Comparison of ENCODE assay signal across 24 cellular contexts in genomic region chr13:30354481-30355404, GRCh38. TPM values are rescaled to one million over a fixed set of nuclear protein-coding genes. Genes with fewer than 3 reads are reported as not detected.
DNase-seq lines count a peak whose midpoint lies in the region; ATAC-seq and TF ChIP-seq lines count a peak whose summit lies in the region.
"Had no signal": no experiment of that assay in that cellular context is flagged by ENCODE, and none has a peak within 500 bp of the region (broad histone marks: within the 10 kb centered on the region; RNA-seq: fewer than 3 reads in every experiment).

No MANE protein-coding gene starts in this region.

- H3K27me3 Mint-ChIP-seq in activated naive CD8-positive, alpha-beta T cell, result no peaks in the 10 kb centered on the region
- H3K27me3 Mint-ChIP-seq in activated naive CD8-positive, alpha-beta T cell treated with anti-CD3 and anti-CD28 coated beads, Interleukin-2, amount 50 U/mL, for 24 hours, result no peaks in the 10 kb centered on the region
- H3K27me3 Mint-ChIP-seq in naive B cell (no peaks in the 10 kb centered on the region), mesothelial cell of epicardium (ENCODE audit: low read depth) (no peaks in the 10 kb centered on the region)
- H3K27me3 Mint-ChIP-seq: brain; CD8-positive, alpha-beta memory T cell; stimulated activated memory B cell treated with anti-CD40 and anti-IgM and Interleukin-4, amounts not matched to agents 10 μg/mL and 1 μg/mL and 100 μg/mL, for 72 hours; type B pancreatic cell had no signal

- no peak for DNase-seq in activated naive CD8-positive, alpha-beta T cell treated with anti-CD3 and anti-CD28 coated beads, Interleukin-2, amount 50 U/mL, for 24 hours
- DNase-seq in SJCRH30, result peak; percentile 49 to 54
- DNase-seq in naive B cell, result no peak
- DNase-seq in stimulated activated CD4-positive, alpha-beta T cell treated with anti-CD3 and anti-CD28 coated beads, Interleukin-4, amount 100 ng/mL, for 1 hour, result no peak
- no peak for DNase-seq in mesothelial cell of epicardium (ENCODE audit: low spot score in 2 of 2, unreplicated experiment in 2 of 2)
- DNase-seq: activated CD4-positive, CD25-positive, alpha-beta regulatory T cell treated with anti-CD3 and anti-CD28 coated beads, Interleukin-2, amount 50 U/mL, for 72 hours; activated naive CD4-positive, alpha-beta T cell treated with Interleukin-2 at 50 U/mL for 16 hours; DMS79 treated with DMSO at 0.1 percent for 48 hours; foreskin melanocyte; NCI-H2029; NCI-H524 treated with DMSO at 0.1 percent for 48 hours; OCI-M1; T-helper 9 cell had no signal

- peak overlapping the region; percentile 23 for H3K4me3 Mint-ChIP-seq in activated naive CD8-positive, alpha-beta T cell
- no peak overlapping the region for H3K4me3 Mint-ChIP-seq in activated naive CD8-positive, alpha-beta T cell treated with anti-CD3 and anti-CD28 coated beads, Interleukin-2, amount 50 U/mL, for 24 hours
- H3K4me3 Mint-ChIP-seq in naive B cell (peak overlapping the region in 6 of 8 donors; percentile 56 to 87 (median 72)), mesothelial cell of epicardium (no peak overlapping the region)
- H3K4me3 Mint-ChIP-seq: brain; stimulated activated memory B cell treated with anti-CD40 and anti-IgM and Interleukin-4, amounts not matched to agents 10 μg/mL and 1 μg/mL and 100 μg/mL, for 72 hours had no signal

- no peak for ATAC-seq in activated naive CD8-positive, alpha-beta T cell treated with anti-CD3 and anti-CD28 coated beads, Interleukin-2, amount 50 U/mL, for 24 hours
- ATAC-seq in naive B cell (ENCODE audit: low read depth in 2 of 2) (peak in 1 of 2 donors; percentile 32), HG03095 (IDR thresholded peaks at IDR 0.05; ENCODE audit: unreplicated experiment) (no peak), GM18498 (IDR thresholded peaks at IDR 0.05; ENCODE audit: unreplicated experiment) (no peak)
- ATAC-seq: A549 had no signal

- peaks cover 2% of the 10 kb centered on the region; the same call in 1 of the 2 replicates for H3K4me1 ChIP-seq in SJCRH30
- H3K4me1 ChIP-seq: A549, prostate gland, SJSA1 had no signal

- H3K36me3 ChIP-seq in SJCRH30, result no peaks in the 10 kb centered on the region
- H3K36me3 ChIP-seq: prostate gland, SJSA1 had no signal

- no peak overlapping the region for H3K27ac ChIP-seq in SJCRH30
- H3K27ac ChIP-seq: A549, coronary artery, prostate gland, SJSA1 had no signal

- TF ChIP-seq CTCF in mesothelial cell of epicardium (IDR thresholded peaks at IDR 0.05; ENCODE audit: unreplicated experiment), result no peak

- peaks cover 25% of the 10 kb centered on the region for H3K4me1 Mint-ChIP-seq in activated naive CD8-positive, alpha-beta T cell (ENCODE audit: low read depth)
- peaks cover 15% of the 10 kb centered on the region for H3K4me1 Mint-ChIP-seq in activated naive CD8-positive, alpha-beta T cell treated with anti-CD3 and anti-CD28 coated beads, Interleukin-2, amount 50 U/mL, for 24 hours
- H3K4me1 Mint-ChIP-seq in naive B cell, result peaks cover 24 to 48% (median 33%) of the 10 kb centered on the region in 3 donors
- peaks cover 14% of the 10 kb centered on the region for H3K4me1 Mint-ChIP-seq in mesothelial cell of epicardium

- peaks cover 8% of the 10 kb centered on the region for H3K9me3 Mint-ChIP-seq in activated naive CD8-positive, alpha-beta T cell (ENCODE audit: low read depth)
- peaks cover 8% of the 10 kb centered on the region for H3K9me3 Mint-ChIP-seq in activated naive CD8-positive, alpha-beta T cell treated with anti-CD3 and anti-CD28 coated beads, Interleukin-2, amount 50 U/mL, for 24 hours
- peaks cover 2 to 13% (median 9%) of the 10 kb centered on the region in 7 donors for H3K9me3 Mint-ChIP-seq in naive B cell
- peaks cover 19% of the 10 kb centered on the region for H3K9me3 Mint-ChIP-seq in mesothelial cell of epicardium

- H3K4me3 ChIP-seq in SJCRH30, result no peak overlapping the region
- H3K4me3 ChIP-seq: A549, coronary artery, prostate gland, SJSA1 had no signal

- H3K36me3 Mint-ChIP-seq in activated naive CD8-positive, alpha-beta T cell, result peaks cover 10% of the 10 kb centered on the region
- peaks cover 5% of the 10 kb centered on the region for H3K36me3 Mint-ChIP-seq in activated naive CD8-positive, alpha-beta T cell treated with anti-CD3 and anti-CD28 coated beads, Interleukin-2, amount 50 U/mL, for 24 hours (ENCODE audit: low read depth)
- H3K36me3 Mint-ChIP-seq in naive B cell, result peaks cover 7 to 11% of the 10 kb centered on the region in 2 donors
- peaks cover 10% of the 10 kb centered on the region for H3K36me3 Mint-ChIP-seq in mesothelial cell of epicardium
- H3K36me3 Mint-ChIP-seq: type B pancreatic cell had no signal

- H3K9me3 ChIP-seq in SJCRH30 (replicated peaks), result peaks cover 9% of the 10 kb centered on the region
- H3K9me3 ChIP-seq: prostate gland, SJSA1 had no signal

- H3K27me3 ChIP-seq in SJCRH30, result no peaks in the 10 kb centered on the region
- H3K27me3 ChIP-seq: SJSA1 had no signal

- H3K27ac Mint-ChIP-seq in activated naive CD8-positive, alpha-beta T cell, result no peak overlapping the region
- H3K27ac Mint-ChIP-seq in activated naive CD8-positive, alpha-beta T cell treated with anti-CD3 and anti-CD28 coated beads, Interleukin-2, amount 50 U/mL, for 24 hours, result no peak overlapping the region
- peak overlapping the region in 4 of 6 donors; percentile 39 to 72 (median 67) for H3K27ac Mint-ChIP-seq in naive B cell
- no peak overlapping the region for H3K27ac Mint-ChIP-seq in mesothelial cell of epicardium
- H3K27ac Mint-ChIP-seq: stimulated activated memory B cell treated with anti-CD40 and anti-IgM and Interleukin-4, amounts not matched to agents 10 μg/mL and 1 μg/mL and 100 μg/mL, for 72 hours; type B pancreatic cell had no signal

RNA-seq across cellular contexts. Expression of gene KATNAL1, which starts 47.4 kb away (rescaled TPM):
- 16.4 and 20.3 TPM in 2 replicates for total RNA-seq in SJCRH30 (2014; rRNA removed; shearing (Covaris generic))
- polyA plus RNA-seq in naive B cell (ENCODE audit: low read depth in 6 of 6), result 1 to 10 TPM; 3.7 to 8.9 (median 6.9) TPM
- 26.0 to 30.5 TPM (median 26.8 TPM) in 3 replicates for total RNA-seq in mesothelial cell of epicardium

Comparison
In these comparisons a context has a peak if more than half of its experiments do, and no peak if none do; other contexts are left out.
1. H3K4me3 Mint-ChIP-seq: peak in activated naive CD8-positive, alpha-beta T cell (single experiment) and naive B cell (6 of 8); none in activated naive CD8-positive, alpha-beta T cell treated with anti-CD3 and anti-CD28 coated beads, Interleukin-2, amount 50 U/mL, for 24 hours (single experiment) and mesothelial cell of epicardium (single experiment).
2. H3K27ac Mint-ChIP-seq: peak in naive B cell (4 of 6); none in activated naive CD8-positive, alpha-beta T cell (single experiment), activated naive CD8-positive, alpha-beta T cell treated with anti-CD3 and anti-CD28 coated beads, Interleukin-2, amount 50 U/mL, for 24 hours (single experiment) and mesothelial cell of epicardium (single experiment).
3. DNase-seq: peak in SJCRH30 (2 of 2); none in activated naive CD8-positive, alpha-beta T cell treated with anti-CD3 and anti-CD28 coated beads, Interleukin-2, amount 50 U/mL, for 24 hours (single experiment), naive B cell (single experiment), stimulated activated CD4-positive, alpha-beta T cell treated with anti-CD3 and anti-CD28 coated beads, Interleukin-4, amount 100 ng/mL, for 1 hour (single experiment) and mesothelial cell of epicardium (0 of 2).